ENCODE assay signal across 13 cellular contexts in the genomic region with DNA sequence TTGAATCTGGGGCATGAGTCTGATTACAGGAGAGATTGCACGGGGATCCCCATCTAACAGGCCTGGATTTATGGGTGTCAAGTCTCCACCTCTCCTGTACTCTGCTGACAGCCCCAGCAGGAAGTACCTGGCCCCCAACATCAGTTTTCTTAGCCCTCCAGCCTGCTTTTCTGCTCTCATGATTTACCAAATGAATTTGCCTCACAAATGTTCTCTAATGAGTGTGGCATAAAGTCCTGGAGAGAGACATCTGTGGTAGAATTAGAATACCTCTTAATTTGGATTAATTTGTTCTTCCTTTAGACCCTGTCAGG.
DNase-seq lines count a peak whose midpoint lies in the region; ATAC-seq, FAIRE-seq and TF ChIP-seq lines count a peak whose summit lies in the region.
"Had no signal": no experiment of that assay in that cellular context is flagged by ENCODE, and none has a peak within 500 bp of the region (broad histone marks: within the 10 kb centered on the region; RNA-seq: fewer than 3 reads in every experiment).

No MANE protein-coding gene starts in this region.

- no peak overlapping the region for H2AFZ ChIP-seq in smooth muscle cell (ENCODE audit: low read depth)

- H4K20me1 ChIP-seq in smooth muscle cell (ENCODE audit: low read depth) = peaks cover 100% of the 10 kb centered on the region

- CTCF ChIA-PET in WTC11 (lab: Charles Lee) = no interaction called here

- H3K9ac ChIP-seq in mucosa of rectum (ENCODE audit: low read depth in 1 of 2, low read length in 2 of 2) (no peak overlapping the region), smooth muscle cell (ENCODE audit: low read depth) (no peak overlapping the region)

- peaks cover 50% of the 10 kb centered on the region for H3F3A ChIP-seq in smooth muscle cell (ENCODE audit: low read depth)

- POLR2A ChIA-PET in WTC11 (lab: Charles Lee) = no interaction called here

- no peaks in the 10 kb centered on the region for H3K9me3 Mint-ChIP-seq in WTC11
- H3K9me3 Mint-ChIP-seq: activated T-cell treated with anti-CD3 and anti-CD28 coated beads, Interleukin-2, amount 50 U/mL, for 24 hours had no signal

- no peak for ATAC-seq in WTC11
- ATAC-seq: K562 had no signal

- no peak for FAIRE-seq in GM12892 (lab: Jason Lieb, UNC)
- FAIRE-seq: K562 had no signal

- H3K4me3 ChIP-seq in HL-60 (replicated peaks; ENCODE audit: insufficient read depth, low read length) (no peak overlapping the region), mucosa of rectum (ENCODE audit: low read length in 2 of 2) (no peak overlapping the region), smooth muscle cell (no peak overlapping the region)
- H3K4me3 ChIP-seq: K562, lung, right atrium auricular region had no signal

- H3K36me3 ChIP-seq in mucosa of rectum (ENCODE audit: control insufficient read depth in 2 of 2, insufficient read depth in 2 of 2, low read length in 2 of 2) (no peaks in the 10 kb centered on the region), smooth muscle cell (ENCODE audit: low read depth) (no peaks in the 10 kb centered on the region)
- H3K36me3 ChIP-seq: right atrium auricular region had no signal

- peak overlapping the region; percentile 96 for H3K27ac Mint-ChIP-seq in WTC11
- H3K27ac Mint-ChIP-seq: activated T-cell treated with anti-CD3 and anti-CD28 coated beads, Interleukin-2, amount 50 U/mL, for 24 hours had no signal

- H3K27ac ChIP-seq in HL-60 (replicated peaks) = peak overlapping the region; percentile 0; the same call in 1 of the 2 replicates
- H3K27ac ChIP-seq in mucosa of rectum (ENCODE audit: low read depth in 2 of 2, low read length in 2 of 2) = peak overlapping the region; percentile 7 to 36
- peak overlapping the region; percentile 93 for H3K27ac ChIP-seq in smooth muscle cell (ENCODE audit: low read depth)
- H3K27ac ChIP-seq: VCaP had no signal

- TF ChIP-seq POLR2A in GM12892 (IDR thresholded peaks at IDR 0.05; ENCODE audit: low read depth, low read length) = no peak

- H3K4me1 ChIP-seq in mucosa of rectum (ENCODE audit: control insufficient read depth in 2 of 2, insufficient read depth in 2 of 2, low read length in 2 of 2) (peaks cover 24 to 40% of the 10 kb centered on the region in 2 donors), smooth muscle cell (ENCODE audit: low read depth) (peaks cover 64% of the 10 kb centered on the region)

- WGBS in smooth muscle cell (ENCODE audit: low lambda C conversion rate) = 81% methylated on average over 1 of the region's 1 CpG

- no peak overlapping the region for H3K4me3 Mint-ChIP-seq in WTC11
- H3K4me3 Mint-ChIP-seq: activated T-cell treated with anti-CD3 and anti-CD28 coated beads, Interleukin-2, amount 50 U/mL, for 24 hours had no signal

- peaks cover 98% of the 10 kb centered on the region for H3K79me2 ChIP-seq in smooth muscle cell (ENCODE audit: low read depth)

- H3K4me2 ChIP-seq in smooth muscle cell = peak overlapping the region; percentile 52

- no peak for TF ChIP-seq CTCF in HL-60 (IDR thresholded peaks at IDR 0.05; ENCODE audit: insufficient read depth, low read length)
- TF ChIP-seq CTCF in WTC11 (IDR thresholded peaks at IDR 0.05) = no peak
- TF ChIP-seq CTCF in smooth muscle cell (IDR thresholded peaks at IDR 0.05; ENCODE audit: borderline replicate concordance, insufficient read depth, poor library complexity, severe bottlenecking) = no peak

- H3K27me3 ChIP-seq in HL-60 (ENCODE audit: insufficient read depth, poor library complexity, severe bottlenecking) = no peaks in the 10 kb centered on the region
- H3K27me3 ChIP-seq in mucosa of rectum (ENCODE audit: control insufficient read depth in 2 of 2, insufficient read depth in 2 of 2, low read length in 2 of 2) = no peaks in the 10 kb centered on the region
- no peaks in the 10 kb centered on the region for H3K27me3 ChIP-seq in smooth muscle cell (ENCODE audit: low read depth)
- H3K27me3 ChIP-seq: right atrium auricular region had no signal

- H3K36me3 Mint-ChIP-seq in WTC11 = no peaks in the 10 kb centered on the region

- H3K27me3 Mint-ChIP-seq in WTC11 (ENCODE audit: low read depth) = no peaks in the 10 kb centered on the region
- H3K27me3 Mint-ChIP-seq: activated T-cell treated with anti-CD3 and anti-CD28 coated beads, Interleukin-2, amount 50 U/mL, for 24 hours had no signal

- H3K4me1 Mint-ChIP-seq in WTC11 = peaks cover 89% of the 10 kb centered on the region

- H3K9me3 ChIP-seq in mucosa of rectum (ENCODE audit: control insufficient read depth in 2 of 2, low read length in 2 of 2) (no peaks in the 10 kb centered on the region), smooth muscle cell (replicated peaks; ENCODE audit: low read depth) (no peaks in the 10 kb centered on the region)
- H3K9me3 ChIP-seq: right atrium auricular region had no signal

- no peak for DNase-seq in HL-60 (ENCODE audit: low read depth in 1 of 2, low spot score in 1 of 2)
- no peak for DNase-seq in WTC11 (ENCODE audit: low spot score)
- DNase-seq in smooth muscle cell (lab: John Stamatoyannopoulos, UW; ENCODE audit: unreplicated experiment) = no peak
- DNase-seq in iPS-NIHi7 (ENCODE audit: extremely low spot score) = no peak
- DNase-seq in activated naive CD4-positive, alpha-beta T cell treated with Interleukin-2 at 50 U/mL for 16 hours = no peak
- DNase-seq in GM12892 (ENCODE audit: insufficient read length) = no peak
- DNase-seq: activated CD4-positive, alpha-beta T cell treated with anti-CD3 and anti-CD28 coated beads, Interleukin-2, amount 50 U/mL, for 48 hours; activated T-cell treated with anti-CD3 and anti-CD28 coated beads, Interleukin-2, amount 50 U/mL, for 24 hours had no signal

TF ChIP-seq in WTC11, 78 proteins besides CTCF, POLR2A, EP300 and RAD21 (continues in another document):
- TF ChIP-seq TP53 (CRISPR knock-in tag; IDR thresholded peaks at IDR 0.05) (no peak), AFF4 (CRISPR knock-in tag; IDR thresholded peaks at IDR 0.05; ENCODE audit: borderline replicate concordance) (no peak), ATF1 (CRISPR knock-in tag; IDR thresholded peaks at IDR 0.05) (no peak), KAT7 (CRISPR knock-in tag; IDR thresholded peaks at IDR 0.05; ENCODE audit: borderline replicate concordance) (no peak), FOXJ3 (CRISPR knock-in tag; IDR thresholded peaks at IDR 0.05; ENCODE audit: borderline replicate concordance) (no peak), CREB1 (CRISPR knock-in tag; IDR thresholded peaks at IDR 0.05) (no peak), ZNF396 (CRISPR knock-in tag; IDR thresholded peaks at IDR 0.05; ENCODE audit: borderline replicate concordance) (no peak), ZNF423 (CRISPR knock-in tag; IDR thresholded peaks at IDR 0.05) (no peak)
- TF ChIP-seq, protein P1, sequence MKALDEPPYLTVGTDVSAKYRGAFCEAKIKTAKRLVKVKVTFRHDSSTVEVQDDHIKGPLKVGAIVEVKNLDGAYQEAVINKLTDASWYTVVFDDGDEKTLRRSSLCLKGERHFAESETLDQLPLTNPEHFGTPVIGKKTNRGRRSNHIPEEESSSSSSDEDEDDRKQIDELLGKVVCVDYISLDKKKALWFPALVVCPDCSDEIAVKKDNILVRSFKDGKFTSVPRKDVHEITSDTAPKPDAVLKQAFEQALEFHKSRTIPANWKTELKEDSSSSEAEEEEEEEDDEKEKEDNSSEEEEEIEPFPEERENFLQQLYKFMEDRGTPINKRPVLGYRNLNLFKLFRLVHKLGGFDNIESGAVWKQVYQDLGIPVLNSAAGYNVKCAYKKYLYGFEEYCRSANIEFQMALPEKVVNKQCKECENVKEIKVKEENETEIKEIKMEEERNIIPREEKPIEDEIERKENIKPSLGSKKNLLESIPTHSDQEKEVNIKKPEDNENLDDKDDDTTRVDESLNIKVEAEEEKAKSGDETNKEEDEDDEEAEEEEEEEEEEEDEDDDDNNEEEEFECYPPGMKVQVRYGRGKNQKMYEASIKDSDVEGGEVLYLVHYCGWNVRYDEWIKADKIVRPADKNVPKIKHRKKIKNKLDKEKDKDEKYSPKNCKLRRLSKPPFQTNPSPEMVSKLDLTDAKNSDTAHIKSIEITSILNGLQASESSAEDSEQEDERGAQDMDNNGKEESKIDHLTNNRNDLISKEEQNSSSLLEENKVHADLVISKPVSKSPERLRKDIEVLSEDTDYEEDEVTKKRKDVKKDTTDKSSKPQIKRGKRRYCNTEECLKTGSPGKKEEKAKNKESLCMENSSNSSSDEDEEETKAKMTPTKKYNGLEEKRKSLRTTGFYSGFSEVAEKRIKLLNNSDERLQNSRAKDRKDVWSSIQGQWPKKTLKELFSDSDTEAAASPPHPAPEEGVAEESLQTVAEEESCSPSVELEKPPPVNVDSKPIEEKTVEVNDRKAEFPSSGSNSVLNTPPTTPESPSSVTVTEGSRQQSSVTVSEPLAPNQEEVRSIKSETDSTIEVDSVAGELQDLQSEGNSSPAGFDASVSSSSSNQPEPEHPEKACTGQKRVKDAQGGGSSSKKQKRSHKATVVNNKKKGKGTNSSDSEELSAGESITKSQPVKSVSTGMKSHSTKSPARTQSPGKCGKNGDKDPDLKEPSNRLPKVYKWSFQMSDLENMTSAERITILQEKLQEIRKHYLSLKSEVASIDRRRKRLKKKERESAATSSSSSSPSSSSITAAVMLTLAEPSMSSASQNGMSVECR (CRISPR knock-in tag; IDR thresholded peaks at IDR 0.05; ENCODE audit: borderline replicate concordance) = no peak

Comparison
In these comparisons a context has a peak if more than half of its experiments do, and no peak if none do; other contexts are left out.
1. H3K27ac ChIP-seq: peak in every context shown above with its lines; median percentile 93 in smooth muscle cell; 22 in mucosa of rectum; 0 in HL-60.